ENCODE assay signal across 1 cellular context in genomic region chrX:19827088-19827487, GRCh38.
TF ChIP-seq lines count a peak whose summit lies in the region.

No MANE protein-coding gene starts in this region.

TF ChIP-seq in GM12878, 131 proteins besides CTCF, POLR2A, EP300 and RAD21 (continued from another document):
- TF ChIP-seq BCLAF1 (IDR thresholded peaks at IDR 0.05) (no peak), PKNOX1 (IDR thresholded peaks at IDR 0.05) (no peak), SMAD5 (IDR thresholded peaks at IDR 0.05; ENCODE audit: low read depth) (no peak), TCF7 (IDR thresholded peaks at IDR 0.05; ENCODE audit: borderline replicate concordance) (no peak)
TF ChIP-seq in GM12878: peak in this region for 0.
